Comparison of ENCODE assay signal across 32 cellular contexts in the genomic region with DNA sequence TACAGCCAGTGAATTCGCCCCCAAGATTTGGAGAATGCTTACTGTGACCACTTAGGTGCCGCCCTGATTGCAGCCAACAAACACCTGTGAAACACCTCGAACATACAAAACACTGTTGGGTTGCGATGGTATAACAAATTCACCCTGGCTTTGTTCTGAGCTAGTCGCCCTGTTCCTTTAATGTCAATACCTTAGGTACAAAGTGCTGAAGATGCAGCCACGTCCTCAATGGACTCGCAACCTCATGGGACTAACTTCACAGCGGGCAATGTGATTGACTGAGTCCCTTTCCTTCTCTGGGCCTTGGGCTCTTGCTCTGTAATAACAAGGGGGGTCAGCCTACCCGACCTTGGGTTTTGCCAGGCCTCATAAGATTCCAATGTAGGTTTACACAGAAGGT. TPM values are rescaled to one million over a fixed set of nuclear protein-coding genes. Genes with fewer than 3 reads are reported as not detected.
"Had no signal": no experiment of that assay in that cellular context is flagged by ENCODE, and none has a peak within 500 bp of the region (broad histone marks: within the 10 kb centered on the region; RNA-seq: fewer than 3 reads in every experiment).

No MANE protein-coding gene starts in this region.

- H3K27ac ChIP-seq: esophagus muscularis mucosa, foreskin keratinocyte, gastrocnemius medialis, heart left ventricle had no signal

- H3K36me3 Mint-ChIP-seq: activated naive CD4-positive, alpha-beta T cell treated with anti-CD3 and anti-CD28 coated beads, Interleukin-2, amount 10 ng/mL, durations not matched to agents 7 days and 5 days; activated naive CD8-positive, alpha-beta T cell had no signal

- DNase-seq: activated CD4-positive, alpha-beta memory T cell treated with anti-CD3 and anti-CD28 coated beads, Interleukin-2, amount 10 ng/mL, durations not matched to agents 7 days and 5 days; activated CD4-positive, alpha-beta T cell treated with anti-CD3 and anti-CD28 coated beads for 4 hours; activated CD4-positive, alpha-beta T cell treated with anti-CD3 and anti-CD28 coated beads, Interleukin-2, amount 10 ng/mL, durations not matched to agents 7 days and 5 days; activated CD4-positive, alpha-beta T cell treated with anti-CD3 and anti-CD28 coated beads, Interleukin-2, amount 50 U/mL, for 4 hours; activated CD4-positive, CD25-positive, alpha-beta regulatory T cell; activated CD4-positive, CD25-positive, alpha-beta regulatory T cell treated with anti-CD3 and anti-CD28 coated beads, Interleukin-2, amount 50 U/mL, for 72 hours; activated CD8-positive, alpha-beta memory T cell treated with anti-CD3 and anti-CD28 coated beads, Interleukin-2, amount 50 U/mL, for 48 hours; activated gamma-delta T cell; activated naive CD4-positive, alpha-beta T cell; activated naive CD4-positive, alpha-beta T cell treated with anti-CD3 and anti-CD28 coated beads, Interleukin-2, amount 10 ng/mL, durations not matched to agents 7 days and 5 days; activated T-cell treated with anti-CD3 and anti-CD28 coated beads for 4 hours; activated T-cell treated with anti-CD3 and anti-CD28 coated beads, Interleukin-2, amount 50 U/mL, for 24 hours; activated T-cell treated with anti-CD3 and anti-CD28 coated beads, Interleukin-2, amount 50 U/mL, for 72 hours; amniotic stem cell; anterior cingulate cortex; caudate nucleus; cortex of kidney; dermis blood vessel endothelial cell; effector CD4-positive, alpha-beta T cell; effector memory CD8-positive, alpha-beta T cell; erythroblast; foreskin keratinocyte; gastrocnemius medialis; glutamatergic neuron; heart left ventricle; T-helper 2 cell had no signal

- H3K9me3 ChIP-seq: gastrocnemius medialis had no signal

- H3K36me3 ChIP-seq: esophagus muscularis mucosa, gastrocnemius medialis, heart left ventricle had no signal

- ATAC-seq: activated T-cell treated with anti-CD3 and anti-CD28 coated beads, Interleukin-2, amount 50 U/mL, for 72 hours; effector memory CD8-positive, alpha-beta T cell; foreskin keratinocyte; gastrocnemius medialis had no signal

- H3K4me1 ChIP-seq: esophagus muscularis mucosa, foreskin keratinocyte, gastrocnemius medialis had no signal

- H3K4me3 ChIP-seq: esophagus muscularis mucosa, gastrocnemius medialis, heart left ventricle had no signal

- H3K9me3 Mint-ChIP-seq: activated CD4-positive, alpha-beta memory T cell treated with anti-CD3 and anti-CD28 coated beads, Interleukin-2, amount 10 ng/mL, durations not matched to agents 7 days and 5 days; activated CD4-positive, alpha-beta T cell treated with anti-CD3 and anti-CD28 coated beads, Interleukin-2, amount 10 ng/mL, durations not matched to agents 7 days and 5 days; activated naive CD4-positive, alpha-beta T cell treated with anti-CD3 and anti-CD28 coated beads, Interleukin-2, amount 10 ng/mL, durations not matched to agents 7 days and 5 days; activated T-cell treated with anti-CD3 and anti-CD28 coated beads, Interleukin-2, amount 50 U/mL, for 24 hours; activated T-cell treated with anti-CD3 and anti-CD28 coated beads, Interleukin-2, amount 50 U/mL, for 72 hours; effector memory CD8-positive, alpha-beta T cell had no signal

- H3K27ac Mint-ChIP-seq: activated CD4-positive, alpha-beta memory T cell treated with anti-CD3 and anti-CD28 coated beads, Interleukin-2, amount 10 ng/mL, durations not matched to agents 7 days and 5 days; activated CD4-positive, alpha-beta T cell treated with anti-CD3 and anti-CD28 coated beads, Interleukin-2, amount 10 ng/mL, durations not matched to agents 7 days and 5 days; activated naive CD4-positive, alpha-beta T cell treated with anti-CD3 and anti-CD28 coated beads, Interleukin-2, amount 10 ng/mL, durations not matched to agents 7 days and 5 days; activated naive CD8-positive, alpha-beta T cell; activated T-cell treated with anti-CD3 and anti-CD28 coated beads, Interleukin-2, amount 50 U/mL, for 24 hours; activated T-cell treated with anti-CD3 and anti-CD28 coated beads, Interleukin-2, amount 50 U/mL, for 72 hours; effector memory CD8-positive, alpha-beta T cell had no signal

- H3K4me1 Mint-ChIP-seq: activated CD4-positive, alpha-beta memory T cell treated with anti-CD3 and anti-CD28 coated beads, Interleukin-2, amount 10 ng/mL, durations not matched to agents 7 days and 5 days; activated CD4-positive, alpha-beta T cell treated with anti-CD3 and anti-CD28 coated beads, Interleukin-2, amount 10 ng/mL, durations not matched to agents 7 days and 5 days; activated naive CD4-positive, alpha-beta T cell treated with anti-CD3 and anti-CD28 coated beads, Interleukin-2, amount 10 ng/mL, durations not matched to agents 7 days and 5 days had no signal

- H3K4me3 Mint-ChIP-seq: activated CD4-positive, alpha-beta memory T cell treated with anti-CD3 and anti-CD28 coated beads, Interleukin-2, amount 10 ng/mL, durations not matched to agents 7 days and 5 days; activated CD4-positive, alpha-beta T cell treated with anti-CD3 and anti-CD28 coated beads, Interleukin-2, amount 10 ng/mL, durations not matched to agents 7 days and 5 days; activated naive CD4-positive, alpha-beta T cell treated with anti-CD3 and anti-CD28 coated beads, Interleukin-2, amount 10 ng/mL, durations not matched to agents 7 days and 5 days; activated naive CD8-positive, alpha-beta T cell; activated T-cell treated with anti-CD3 and anti-CD28 coated beads, Interleukin-2, amount 50 U/mL, for 24 hours; activated T-cell treated with anti-CD3 and anti-CD28 coated beads, Interleukin-2, amount 50 U/mL, for 72 hours; effector memory CD8-positive, alpha-beta T cell had no signal

- FAIRE-seq: astrocyte, colon had no signal

RNA-seq across cellular contexts. Expression of gene WNT9B, which starts 42.6 kb away (rescaled TPM):
- total RNA-seq: activated CD4-positive, alpha-beta memory T cell treated with anti-CD3 and anti-CD28 coated beads, Interleukin-2, amount 10 ng/mL, durations not matched to agents 7 days and 5 days; activated CD4-positive, alpha-beta T cell treated with anti-CD3 and anti-CD28 coated beads, Interleukin-2, amount 10 ng/mL, durations not matched to agents 7 days and 5 days; activated T-cell treated with anti-CD3 and anti-CD28 coated beads, Interleukin-2, amount 50 U/mL, for 72 hours; chondrocyte; dermis blood vessel endothelial cell; foreskin keratinocyte; T-helper 1 cell treated with Interleukin-12 subunit alpha and Interleukin-12 subunit beta and Interleukin-4 antibody, amounts not matched to agents 30 ng/mL and 1 ng/mL, for 36 hours had no signal
- polyA plus RNA-seq: foreskin keratinocyte had no signal
